In the genomic region with DNA sequence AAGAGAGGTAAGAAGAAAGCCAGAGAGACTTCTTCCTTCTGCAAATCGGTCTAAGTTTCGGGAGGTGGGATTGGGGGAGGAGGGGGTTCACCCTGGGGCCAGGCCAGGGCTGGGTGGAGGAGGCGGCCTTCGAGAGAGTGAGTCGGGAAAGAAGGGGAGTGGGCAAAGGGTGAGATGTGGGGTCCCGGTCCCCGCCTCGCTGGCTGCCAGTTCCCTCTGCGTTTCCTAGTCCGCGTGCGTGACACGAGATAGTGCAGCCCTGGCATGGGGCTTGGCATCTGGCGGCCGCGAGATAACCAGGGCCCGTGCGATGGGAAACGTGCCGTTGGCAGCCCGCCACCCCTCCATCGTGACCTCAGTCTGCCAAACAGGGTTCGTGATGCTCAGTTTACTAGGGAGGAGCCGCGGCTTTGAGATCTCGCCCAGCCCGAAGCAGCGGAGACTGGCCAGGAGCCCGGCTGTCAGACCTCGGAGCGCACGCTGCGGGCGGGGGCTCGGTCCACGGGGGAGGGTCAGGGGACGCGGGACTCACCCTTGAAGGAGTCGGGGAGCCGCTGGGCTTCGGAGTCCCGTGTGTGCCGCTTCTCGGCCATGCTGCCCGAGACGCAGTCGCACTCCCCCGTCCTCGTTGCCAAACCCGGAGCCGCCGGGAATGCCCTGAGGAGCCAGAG, we compare ENCODE assay signal across 1 cellular context.
TF ChIP-seq lines count a peak whose summit lies in the region.

A gene with protein sequence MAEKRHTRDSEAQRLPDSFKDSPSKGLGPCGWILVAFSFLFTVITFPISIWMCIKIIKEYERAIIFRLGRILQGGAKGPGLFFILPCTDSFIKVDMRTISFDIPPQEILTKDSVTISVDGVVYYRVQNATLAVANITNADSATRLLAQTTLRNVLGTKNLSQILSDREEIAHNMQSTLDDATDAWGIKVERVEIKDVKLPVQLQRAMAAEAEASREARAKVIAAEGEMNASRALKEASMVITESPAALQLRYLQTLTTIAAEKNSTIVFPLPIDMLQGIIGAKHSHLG (minus strand): TSS at position 656 of the 671 bp plus-strand sequence. CDS start 63 bp downstream, at position 593.

TF ChIP-seq in HepG2, 621 proteins besides CTCF, POLR2A, EP300 and RAD21 (continued from another document and continues in another):
- TF ChIP-seq, protein P1, sequence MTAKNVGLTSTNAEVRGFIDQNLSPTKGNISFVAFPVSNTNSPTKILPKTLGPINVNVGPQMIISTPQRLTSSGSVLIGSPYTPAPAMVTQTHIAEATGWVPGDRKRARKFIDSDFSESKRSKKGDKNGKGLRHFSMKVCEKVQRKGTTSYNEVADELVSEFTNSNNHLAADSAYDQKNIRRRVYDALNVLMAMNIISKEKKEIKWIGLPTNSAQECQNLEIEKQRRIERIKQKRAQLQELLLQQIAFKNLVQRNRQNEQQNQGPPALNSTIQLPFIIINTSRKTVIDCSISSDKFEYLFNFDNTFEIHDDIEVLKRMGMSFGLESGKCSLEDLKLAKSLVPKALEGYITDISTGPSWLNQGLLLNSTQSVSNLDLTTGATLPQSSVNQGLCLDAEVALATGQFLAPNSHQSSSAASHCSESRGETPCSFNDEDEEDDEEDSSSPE (CRISPR knock-in tag; IDR thresholded peaks at IDR 0.05): 0 out of 2 replicates have a peak, but pooled peaks have one; percentile 7
- TF ChIP-seq KDM5A (IDR thresholded peaks at IDR 0.05; ENCODE audit: borderline replicate concordance, low read length): no peak
- TF ChIP-seq, protein P2, sequence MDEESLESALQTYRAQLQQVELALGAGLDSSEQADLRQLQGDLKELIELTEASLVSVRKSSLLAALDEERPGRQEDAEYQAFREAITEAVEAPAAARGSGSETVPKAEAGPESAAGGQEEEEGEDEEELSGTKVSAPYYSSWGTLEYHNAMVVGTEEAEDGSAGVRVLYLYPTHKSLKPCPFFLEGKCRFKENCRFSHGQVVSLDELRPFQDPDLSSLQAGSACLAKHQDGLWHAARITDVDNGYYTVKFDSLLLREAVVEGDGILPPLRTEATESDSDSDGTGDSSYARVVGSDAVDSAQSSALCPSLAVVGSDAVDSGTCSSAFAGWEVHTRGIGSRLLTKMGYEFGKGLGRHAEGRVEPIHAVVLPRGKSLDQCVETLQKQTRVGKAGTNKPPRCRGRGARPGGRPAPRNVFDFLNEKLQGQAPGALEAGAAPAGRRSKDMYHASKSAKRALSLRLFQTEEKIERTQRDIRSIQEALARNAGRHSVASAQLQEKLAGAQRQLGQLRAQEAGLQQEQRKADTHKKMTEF (CRISPR knock-in tag; IDR thresholded peaks at IDR 0.05): peak; percentile 35; the same call in 1 of the 2 replicates
- TF ChIP-seq ZNF143 (CRISPR knock-in tag; IDR thresholded peaks at IDR 0.05): no peak
- TF ChIP-seq HIC2 (CRISPR knock-in tag; IDR thresholded peaks at IDR 0.05; ENCODE audit: low read depth): peak; percentile 81
- TF ChIP-seq ZNF672 (CRISPR knock-in tag; IDR thresholded peaks at IDR 0.05): no peak
- no peak for TF ChIP-seq TBL1XR1 (IDR thresholded peaks at IDR 0.05; ENCODE audit: borderline replicate concordance, low read length, partially characterized antibody)
- peak; percentile 54; the same call in 1 of the 2 replicates for TF ChIP-seq DMAP1 (CRISPR knock-in tag; IDR thresholded peaks at IDR 0.05)
- TF ChIP-seq PAX8 (CRISPR knock-in tag; IDR thresholded peaks at IDR 0.05; ENCODE audit: borderline replicate concordance): no peak
- no peak for TF ChIP-seq ELF4 (CRISPR knock-in tag; IDR thresholded peaks at IDR 0.05; ENCODE audit: borderline replicate concordance)
- TF ChIP-seq SKI (IDR thresholded peaks at IDR 0.05; ENCODE audit: partially characterized antibody): no peak
- no peak for TF ChIP-seq ZFP36 (IDR thresholded peaks at IDR 0.05; ENCODE audit: borderline replicate concordance, low read depth, low read length, partially characterized antibody)
- TF ChIP-seq PHF8 (CRISPR knock-in tag; IDR thresholded peaks at IDR 0.05): peak; percentile 72
- TF ChIP-seq ZNF597 (CRISPR knock-in tag; IDR thresholded peaks at IDR 0.05): no peak
- 0 out of 2 replicates have a peak, but pooled peaks have one; percentile 16 for TF ChIP-seq ZSCAN9 (CRISPR knock-in tag; IDR thresholded peaks at IDR 0.05; ENCODE audit: borderline replicate concordance)
- no peak for TF ChIP-seq ZNF567 (CRISPR knock-in tag; IDR thresholded peaks at IDR 0.05; ENCODE audit: borderline replicate concordance)
- TF ChIP-seq KAT8 (CRISPR knock-in tag; IDR thresholded peaks at IDR 0.05): no peak
- TF ChIP-seq, protein P3, sequence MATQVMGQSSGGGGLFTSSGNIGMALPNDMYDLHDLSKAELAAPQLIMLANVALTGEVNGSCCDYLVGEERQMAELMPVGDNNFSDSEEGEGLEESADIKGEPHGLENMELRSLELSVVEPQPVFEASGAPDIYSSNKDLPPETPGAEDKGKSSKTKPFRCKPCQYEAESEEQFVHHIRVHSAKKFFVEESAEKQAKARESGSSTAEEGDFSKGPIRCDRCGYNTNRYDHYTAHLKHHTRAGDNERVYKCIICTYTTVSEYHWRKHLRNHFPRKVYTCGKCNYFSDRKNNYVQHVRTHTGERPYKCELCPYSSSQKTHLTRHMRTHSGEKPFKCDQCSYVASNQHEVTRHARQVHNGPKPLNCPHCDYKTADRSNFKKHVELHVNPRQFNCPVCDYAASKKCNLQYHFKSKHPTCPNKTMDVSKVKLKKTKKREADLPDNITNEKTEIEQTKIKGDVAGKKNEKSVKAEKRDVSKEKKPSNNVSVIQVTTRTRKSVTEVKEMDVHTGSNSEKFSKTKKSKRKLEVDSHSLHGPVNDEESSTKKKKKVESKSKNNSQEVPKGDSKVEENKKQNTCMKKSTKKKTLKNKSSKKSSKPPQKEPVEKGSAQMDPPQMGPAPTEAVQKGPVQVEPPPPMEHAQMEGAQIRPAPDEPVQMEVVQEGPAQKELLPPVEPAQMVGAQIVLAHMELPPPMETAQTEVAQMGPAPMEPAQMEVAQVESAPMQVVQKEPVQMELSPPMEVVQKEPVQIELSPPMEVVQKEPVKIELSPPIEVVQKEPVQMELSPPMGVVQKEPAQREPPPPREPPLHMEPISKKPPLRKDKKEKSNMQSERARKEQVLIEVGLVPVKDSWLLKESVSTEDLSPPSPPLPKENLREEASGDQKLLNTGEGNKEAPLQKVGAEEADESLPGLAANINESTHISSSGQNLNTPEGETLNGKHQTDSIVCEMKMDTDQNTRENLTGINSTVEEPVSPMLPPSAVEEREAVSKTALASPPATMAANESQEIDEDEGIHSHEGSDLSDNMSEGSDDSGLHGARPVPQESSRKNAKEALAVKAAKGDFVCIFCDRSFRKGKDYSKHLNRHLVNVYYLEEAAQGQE (IDR thresholded peaks at IDR 0.05; ENCODE audit: borderline replicate concordance in 1 of 2, low read depth in 1 of 2, low read length in 2 of 2): peak in 1 of 2 experiments; percentile 26; a peak in 1 of 4 replicates
- no peak for TF ChIP-seq CAMTA2 (CRISPR knock-in tag; IDR thresholded peaks at IDR 0.05; ENCODE audit: borderline replicate concordance)
- TF ChIP-seq PAF1 (CRISPR knock-in tag; IDR thresholded peaks at IDR 0.05): no peak
- TF ChIP-seq ZSCAN29 (CRISPR knock-in tag; conservative IDR thresholded peaks at IDR 0.05): no peak
- 0 out of 2 replicates have a peak, but pooled peaks have one; percentile 49 for TF ChIP-seq NCOA1 (CRISPR knock-in tag; IDR thresholded peaks at IDR 0.05)
- no peak for TF ChIP-seq ELF1 (CRISPR knock-in tag; IDR thresholded peaks at IDR 0.05)
- 0 out of 2 replicates have a peak, but pooled peaks have one; percentile 58 for TF ChIP-seq MXD1 (CRISPR knock-in tag; IDR thresholded peaks at IDR 0.05)
- TF ChIP-seq, protein P4, sequence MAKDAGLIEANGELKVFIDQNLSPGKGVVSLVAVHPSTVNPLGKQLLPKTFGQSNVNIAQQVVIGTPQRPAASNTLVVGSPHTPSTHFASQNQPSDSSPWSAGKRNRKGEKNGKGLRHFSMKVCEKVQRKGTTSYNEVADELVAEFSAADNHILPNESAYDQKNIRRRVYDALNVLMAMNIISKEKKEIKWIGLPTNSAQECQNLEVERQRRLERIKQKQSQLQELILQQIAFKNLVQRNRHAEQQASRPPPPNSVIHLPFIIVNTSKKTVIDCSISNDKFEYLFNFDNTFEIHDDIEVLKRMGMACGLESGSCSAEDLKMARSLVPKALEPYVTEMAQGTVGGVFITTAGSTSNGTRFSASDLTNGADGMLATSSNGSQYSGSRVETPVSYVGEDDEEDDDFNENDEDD (CRISPR knock-in tag; IDR thresholded peaks at IDR 0.05; ENCODE audit: borderline replicate concordance): no peak
- peak; percentile 81; the same call in 1 of the 2 replicates for TF ChIP-seq ZSCAN31 (CRISPR knock-in tag; IDR thresholded peaks at IDR 0.05; ENCODE audit: low read depth)
- TF ChIP-seq, protein P5, sequence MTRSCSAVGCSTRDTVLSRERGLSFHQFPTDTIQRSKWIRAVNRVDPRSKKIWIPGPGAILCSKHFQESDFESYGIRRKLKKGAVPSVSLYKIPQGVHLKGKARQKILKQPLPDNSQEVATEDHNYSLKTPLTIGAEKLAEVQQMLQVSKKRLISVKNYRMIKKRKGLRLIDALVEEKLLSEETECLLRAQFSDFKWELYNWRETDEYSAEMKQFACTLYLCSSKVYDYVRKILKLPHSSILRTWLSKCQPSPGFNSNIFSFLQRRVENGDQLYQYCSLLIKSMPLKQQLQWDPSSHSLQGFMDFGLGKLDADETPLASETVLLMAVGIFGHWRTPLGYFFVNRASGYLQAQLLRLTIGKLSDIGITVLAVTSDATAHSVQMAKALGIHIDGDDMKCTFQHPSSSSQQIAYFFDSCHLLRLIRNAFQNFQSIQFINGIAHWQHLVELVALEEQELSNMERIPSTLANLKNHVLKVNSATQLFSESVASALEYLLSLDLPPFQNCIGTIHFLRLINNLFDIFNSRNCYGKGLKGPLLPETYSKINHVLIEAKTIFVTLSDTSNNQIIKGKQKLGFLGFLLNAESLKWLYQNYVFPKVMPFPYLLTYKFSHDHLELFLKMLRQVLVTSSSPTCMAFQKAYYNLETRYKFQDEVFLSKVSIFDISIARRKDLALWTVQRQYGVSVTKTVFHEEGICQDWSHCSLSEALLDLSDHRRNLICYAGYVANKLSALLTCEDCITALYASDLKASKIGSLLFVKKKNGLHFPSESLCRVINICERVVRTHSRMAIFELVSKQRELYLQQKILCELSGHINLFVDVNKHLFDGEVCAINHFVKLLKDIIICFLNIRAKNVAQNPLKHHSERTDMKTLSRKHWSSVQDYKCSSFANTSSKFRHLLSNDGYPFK (CRISPR knock-in tag; IDR thresholded peaks at IDR 0.05; ENCODE audit: borderline replicate concordance): peak; percentile 41; the same call in 1 of the 2 replicates
- TF ChIP-seq EHMT2 (IDR thresholded peaks at IDR 0.05; ENCODE audit: borderline replicate concordance, low read depth, low read length): no peak
- no peak for TF ChIP-seq ZNF589 (CRISPR knock-in tag; conservative IDR thresholded peaks at IDR 0.05)
- 0 out of 2 replicates have a peak, but pooled peaks have one; percentile 56 for TF ChIP-seq ZNF264 (CRISPR knock-in tag; IDR thresholded peaks at IDR 0.05)
- TF ChIP-seq NFE2L1 (CRISPR knock-in tag; IDR thresholded peaks at IDR 0.05; ENCODE audit: borderline replicate concordance): no peak
- no peak for TF ChIP-seq ZNF121 (CRISPR knock-in tag; IDR thresholded peaks at IDR 0.05)
- no peak for TF ChIP-seq SAFB2 (CRISPR knock-in tag; IDR thresholded peaks at IDR 0.05; ENCODE audit: borderline replicate concordance, low read depth)
- no peak for TF ChIP-seq PCBP1 (IDR thresholded peaks at IDR 0.05; ENCODE audit: borderline replicate concordance, low read depth, low read length)
- TF ChIP-seq TBP (CRISPR knock-in tag; IDR thresholded peaks at IDR 0.05): no peak
- TF ChIP-seq, protein P6, sequence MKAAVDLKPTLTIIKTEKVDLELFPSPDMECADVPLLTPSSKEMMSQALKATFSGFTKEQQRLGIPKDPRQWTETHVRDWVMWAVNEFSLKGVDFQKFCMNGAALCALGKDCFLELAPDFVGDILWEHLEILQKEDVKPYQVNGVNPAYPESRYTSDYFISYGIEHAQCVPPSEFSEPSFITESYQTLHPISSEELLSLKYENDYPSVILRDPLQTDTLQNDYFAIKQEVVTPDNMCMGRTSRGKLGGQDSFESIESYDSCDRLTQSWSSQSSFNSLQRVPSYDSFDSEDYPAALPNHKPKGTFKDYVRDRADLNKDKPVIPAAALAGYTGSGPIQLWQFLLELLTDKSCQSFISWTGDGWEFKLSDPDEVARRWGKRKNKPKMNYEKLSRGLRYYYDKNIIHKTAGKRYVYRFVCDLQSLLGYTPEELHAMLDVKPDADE (CRISPR knock-in tag; IDR thresholded peaks at IDR 0.05): no peak
- no peak for TF ChIP-seq ZBTB20 (CRISPR knock-in tag; IDR thresholded peaks at IDR 0.05; ENCODE audit: borderline replicate concordance, low read depth)
- TF ChIP-seq NR3C1 (CRISPR knock-in tag; IDR thresholded peaks at IDR 0.05): no peak
- TF ChIP-seq ZBTB8A (CRISPR knock-in tag; IDR thresholded peaks at IDR 0.05; ENCODE audit: borderline replicate concordance, low read depth): no peak
- no peak for TF ChIP-seq YY1 (IDR thresholded peaks at IDR 0.05; ENCODE audit: insufficient read depth, insufficient replicate concordance, low read depth, low read length)
- TF ChIP-seq TBX2 (CRISPR knock-in tag; IDR thresholded peaks at IDR 0.05; ENCODE audit: borderline replicate concordance): peak; percentile 78; the same call in 1 of the 2 replicates
- 0 out of 2 replicates have a peak, but pooled peaks have one; percentile 36 for TF ChIP-seq BATF2 (CRISPR knock-in tag; IDR thresholded peaks at IDR 0.05)
